14 cellular contexts compared by ENCODE assay signal in genomic region chr10:13117842-13118783, GRCh38. TPM values are rescaled to one million over a fixed set of nuclear protein-coding genes. Genes with fewer than 3 reads are reported as not detected.
DNase-seq lines count a peak whose midpoint lies in the region; ATAC-seq and TF ChIP-seq lines count a peak whose summit lies in the region.
"Had no signal": no experiment of that assay in that cellular context is flagged by ENCODE, and none has a peak within 500 bp of the region (broad histone marks: within the 10 kb centered on the region; RNA-seq: fewer than 3 reads in every experiment).

No MANE protein-coding gene starts in this region.

- peaks cover 26% of the 10 kb centered on the region for H3K4me1 ChIP-seq in OCI-LY3 (ENCODE audit: low read length)

- peaks cover 77% of the 10 kb centered on the region for H3K27me3 Mint-ChIP-seq in dendritic cell treated with granulocyte-macrophage colony-stimulating factor and Interleukin-4, amounts not matched to agents 40 ng/mL and 50 ng/mL, for 4 days

- H3K4me1 Mint-ChIP-seq in dendritic cell treated with granulocyte-macrophage colony-stimulating factor and Interleukin-4, amounts not matched to agents 40 ng/mL and 50 ng/mL, for 4 days (ENCODE audit: low read depth), result peaks cover 28% of the 10 kb centered on the region

- intact Hi-C loops in dendritic cell treated with granulocyte-macrophage colony-stimulating factor and Interleukin-4, amounts not matched to agents 40 ng/mL and 50 ng/mL, for 4 days (cut with micrococcal nuclease), result loop anchor here (5.0 kb wide), 1 partner anchor 184 kb away; the partner anchor contains the start of gene PHYH
- intact Hi-C loops in sciatic nerve (cut with DNase I), result no loop called here

- no peaks in the 10 kb centered on the region for H3K9me3 Mint-ChIP-seq in dendritic cell treated with granulocyte-macrophage colony-stimulating factor and Interleukin-4, amounts not matched to agents 40 ng/mL and 50 ng/mL, for 4 days

- peaks cover 17% of the 10 kb centered on the region for H3K36me3 ChIP-seq in OCI-LY3 (replicated peaks; ENCODE audit: low read depth, low read length)
- H3K36me3 ChIP-seq in WERI-Rb-1, result no peaks in the 10 kb centered on the region; the same call in 1 of the 2 replicates

- H3K79me2 ChIP-seq in OCI-LY3 (ENCODE audit: low read length), result no peaks in the 10 kb centered on the region

- H3K36me3 Mint-ChIP-seq in dendritic cell treated with granulocyte-macrophage colony-stimulating factor and Interleukin-4, amounts not matched to agents 40 ng/mL and 50 ng/mL, for 4 days (ENCODE audit: low read depth), result peaks cover 77% of the 10 kb centered on the region

- H3K9me3 ChIP-seq in OCI-LY3 (ENCODE audit: insufficient read depth, low read length), result no peaks in the 10 kb centered on the region
- no peaks in the 10 kb centered on the region for H3K9me3 ChIP-seq in WERI-Rb-1 (ENCODE audit: severe bottlenecking)
- H3K9me3 ChIP-seq: tibial artery had no signal

- H3K4me3 ChIP-seq in OCI-LY3 (ENCODE audit: low read length), result peak overlapping the region; percentile 19; the same call in 1 of the 2 replicates
- H3K4me3 ChIP-seq in WERI-Rb-1 (ENCODE audit: low read depth, low read length), result no peak overlapping the region
- H3K4me3 ChIP-seq: tibial artery had no signal

- H3K4me3 Mint-ChIP-seq in dendritic cell treated with granulocyte-macrophage colony-stimulating factor and Interleukin-4, amounts not matched to agents 40 ng/mL and 50 ng/mL, for 4 days, result peak overlapping the region; percentile 6

- H3K27me3 ChIP-seq in OCI-LY3 (ENCODE audit: low read depth, low read length), result no peaks in the 10 kb centered on the region
- no peaks in the 10 kb centered on the region for H3K27me3 ChIP-seq in WERI-Rb-1 (ENCODE audit: insufficient read depth, low read depth, severe bottlenecking)
- H3K27me3 ChIP-seq: tibial artery had no signal

- TF ChIP-seq CTCF in OCI-LY3 (IDR thresholded peaks at IDR 0.05; ENCODE audit: low read depth, low read length) (no peak), WERI-Rb-1 (IDR thresholded peaks at IDR 0.05; ENCODE audit: low read depth, low read length) (no peak)

- H3K27ac Mint-ChIP-seq in dendritic cell treated with granulocyte-macrophage colony-stimulating factor and Interleukin-4, amounts not matched to agents 40 ng/mL and 50 ng/mL, for 4 days, result no peak overlapping the region

- DNase-seq in sciatic nerve (ENCODE audit: low spot score) (no peak), NCI-H345 treated with DMSO at 0.1 percent for 48 hours (lab: John Stamatoyannopoulos, UW; ENCODE audit: unreplicated experiment) (no peak), WERI-Rb-1 (no peak)
- DNase-seq: activated naive CD4-positive, alpha-beta T cell treated with anti-CD3 and anti-CD28 coated beads, Interleukin-2, amount 50 U/mL, for 16 hours; DMS 273 treated with DMSO at 0.1 percent for 48 hours; NCI-H1092 treated with DMSO at 0.1 percent for 48 hours; NK-92 treated with Interleukin-12 subunit alpha and Interleukin-12 subunit beta, amount 100 ng/mL, for 24 hours; stimulated activated CD4-positive, alpha-beta T cell treated with anti-CD3 and anti-CD28 coated beads, Interleukin-4, amount 100 ng/mL, for 4 hours; tibial artery had no signal

- peak overlapping the region; percentile 38 for H3K4me2 ChIP-seq in OCI-LY3 (ENCODE audit: low read length)

- no peak overlapping the region for H3K9ac ChIP-seq in OCI-LY3 (ENCODE audit: low read length)

- no peaks in the 10 kb centered on the region for H4K20me1 ChIP-seq in OCI-LY3 (ENCODE audit: insufficient read depth, low read length)

- H2AFZ ChIP-seq in OCI-LY3 (ENCODE audit: low read depth, low read length), result no peak overlapping the region

- no peak overlapping the region; the same call in 1 of the 2 replicates for H3K27ac ChIP-seq in OCI-LY3 (ENCODE audit: low read length)
- no peak overlapping the region for H3K27ac ChIP-seq in WERI-Rb-1

- ATAC-seq in GM18909 (IDR thresholded peaks at IDR 0.05; ENCODE audit: poor library complexity, unreplicated experiment) (peak; percentile 47), sciatic nerve (peak; percentile 25), HG03442 (IDR thresholded peaks at IDR 0.05; ENCODE audit: unreplicated experiment) (no peak), GM21423 (IDR thresholded peaks at IDR 0.05; ENCODE audit: unreplicated experiment) (no peak)

RNA-seq across cellular contexts. Expression of gene OPTN, which starts 18.1 kb away (rescaled TPM):
- total RNA-seq in sciatic nerve, result 118 TPM

RNA-seq across cellular contexts. Expression of gene MCM10, which starts 43.2 kb away (rescaled TPM):
- total RNA-seq in sciatic nerve, result 0.45 TPM

Comparison
In these comparisons a context has a peak if more than half of its experiments do, and no peak if none do; other contexts are left out.
1. ATAC-seq: peak in GM18909 (single experiment) and sciatic nerve (single experiment); none in HG03442 (single experiment) and GM21423 (single experiment).